In genomic region chr4:133148690-133149363, GRCh38 we compare ENCODE assay signal across 2 cellular contexts.
TF ChIP-seq lines count a peak whose summit lies in the region.

Gene PCDH10, plus strand, starts transcription at chr4:133149294. Its CDS starts 847 bp downstream, at chr4:133150141.

TF ChIP-seq in H1, 55 proteins besides CTCF, POLR2A, EP300 and RAD21:
- TF ChIP-seq E2F6 (IDR thresholded peaks at IDR 0.05) (peak; percentile 53), SUZ12 (IDR thresholded peaks at IDR 0.05; ENCODE audit: low read length) (0 out of 2 replicates have a peak, but pooled peaks have one; percentile 8), CEBPB (IDR thresholded peaks at IDR 0.05; ENCODE audit: low read depth, low read length) (no peak), NANOG (IDR thresholded peaks at IDR 0.05; ENCODE audit: insufficient read depth, low read depth, low read length, poor library complexity, severe bottlenecking) (no peak), CREB1 (IDR thresholded peaks at IDR 0.05) (peak; percentile 92), SP2 (IDR thresholded peaks at IDR 0.05; ENCODE audit: low read length) (peak; percentile 63), POU5F1 (IDR thresholded peaks at IDR 0.05; ENCODE audit: low read depth, low read length) (no peak), EGR1 (IDR thresholded peaks at IDR 0.05; ENCODE audit: borderline replicate concordance, low read depth, low read length) (0 out of 2 replicates have a peak, but pooled peaks have one; percentile 7), SP1 (IDR thresholded peaks at IDR 0.05; ENCODE audit: low read depth, low read length) (peak; percentile 96), RNF2 (IDR thresholded peaks at IDR 0.05; ENCODE audit: borderline replicate concordance, low read depth, low read length, missing control alignments, poor library complexity, severe bottlenecking) (no peak), ZNF274 (IDR thresholded peaks at IDR 0.05; ENCODE audit: borderline replicate concordance, extremely low read depth, low read length) (no peak), TAF7 (optimal IDR thresholded peaks at IDR 0.05; ENCODE audit: borderline replicate concordance, low read depth, low read length) (peak; percentile 96), TAF1 (IDR thresholded peaks at IDR 0.05; ENCODE audit: low read depth, low read length) (peak; percentile 97), POLR2AphosphoS5 (IDR thresholded peaks at IDR 0.05; ENCODE audit: low read depth, low read length) (peak; percentile 76), CBX8 (IDR thresholded peaks at IDR 0.05; ENCODE audit: borderline replicate concordance, low read depth, low read length) (no peak), MAX (IDR thresholded peaks at IDR 0.05) (peak; percentile 16), TBP (IDR thresholded peaks at IDR 0.05; ENCODE audit: low read depth, low read length) (peak; percentile 97), CHD2 (IDR thresholded peaks at IDR 0.05; ENCODE audit: low read length) (peak; percentile 87), KDM4A (IDR thresholded peaks at IDR 0.05; ENCODE audit: low read depth, low read length, severe bottlenecking) (peak; percentile 17), ASH2L (IDR thresholded peaks at IDR 0.05; ENCODE audit: low read length) (peak; percentile 92)

TF ChIP-seq in liver, 16 proteins besides CTCF, POLR2A, EP300 and RAD21:
- no peak for TF ChIP-seq YY1 (IDR thresholded peaks at IDR 0.05)
- no peak for TF ChIP-seq RXRA (IDR thresholded peaks at IDR 0.05)
- no peak for TF ChIP-seq JUND (IDR thresholded peaks at IDR 0.05)
- TF ChIP-seq FOXA1 (IDR thresholded peaks at IDR 0.05) = no peak
- TF ChIP-seq REST (IDR thresholded peaks at IDR 0.05) = no peak
- no peak for TF ChIP-seq EGR1 (IDR thresholded peaks at IDR 0.05; ENCODE audit: low read depth in 2 of 2)
- TF ChIP-seq SP1 (IDR thresholded peaks at IDR 0.05) = peak; percentile 50
- no peak for TF ChIP-seq FOXA2 (IDR thresholded peaks at IDR 0.05)
- TF ChIP-seq HNF4A (conservative IDR thresholded peaks at IDR 0.05) = no peak
- no peak for TF ChIP-seq NR2F2 (IDR thresholded peaks at IDR 0.05)
- TF ChIP-seq ATF3 (IDR thresholded peaks at IDR 0.05) = no peak
- peak; percentile 79 for TF ChIP-seq ZBTB33 (IDR thresholded peaks at IDR 0.05)
- no peak for TF ChIP-seq MAX (IDR thresholded peaks at IDR 0.05)
- no peak for TF ChIP-seq HNF4G (IDR thresholded peaks at IDR 0.05)
- peak; percentile 42 for TF ChIP-seq TAF1 (conservative IDR thresholded peaks at IDR 0.05)
- TF ChIP-seq GABPA (IDR thresholded peaks at IDR 0.05 in 1 of 2, conservative IDR thresholded peaks at IDR 0.05 in 1 of 2) = no peak
